2 cellular contexts compared by ENCODE assay signal in the genomic region with DNA sequence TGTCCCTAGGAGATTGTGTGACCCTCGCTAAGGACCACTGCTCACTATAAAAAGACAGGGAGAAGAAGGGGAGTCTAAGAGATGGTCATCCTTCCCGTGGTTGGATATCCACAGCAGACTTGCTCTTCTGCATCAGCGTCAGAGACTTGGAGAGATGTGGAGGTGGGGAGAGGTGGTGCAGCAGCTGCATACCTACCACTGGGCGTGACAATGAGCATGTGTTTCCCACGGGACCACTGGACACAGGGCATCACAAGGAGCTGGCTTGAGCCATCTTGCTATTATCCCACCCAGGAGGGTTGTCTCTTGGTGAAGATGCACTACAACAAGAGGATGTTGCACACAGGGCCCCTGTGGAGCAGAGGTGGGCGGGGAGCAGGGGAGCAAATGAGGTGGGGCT.
TF ChIP-seq lines count a peak whose summit lies in the region.

No MANE protein-coding gene starts in this region.

TF ChIP-seq in IMR-90, 13 proteins besides CTCF, POLR2A, EP300 and RAD21:
- TF ChIP-seq BHLHE40 (IDR thresholded peaks at IDR 0.05; ENCODE audit: low read depth, low read length) (no peak), RCOR1 (IDR thresholded peaks at IDR 0.05; ENCODE audit: insufficient replicate concordance, low read length) (no peak), MAZ (IDR thresholded peaks at IDR 0.05; ENCODE audit: borderline replicate concordance, low read depth, low read length) (no peak), FOS (IDR thresholded peaks at IDR 0.05; ENCODE audit: low read depth, low read length) (no peak), CEBPB (IDR thresholded peaks at IDR 0.05; ENCODE audit: low read depth, low read length) (no peak), RFX5 (IDR thresholded peaks at IDR 0.05; ENCODE audit: low read depth, low read length) (no peak), MAFK (IDR thresholded peaks at IDR 0.05; ENCODE audit: low read depth, low read length) (no peak), ELK1 (IDR thresholded peaks at IDR 0.05; ENCODE audit: borderline replicate concordance, low read depth, low read length) (no peak), NFE2L2 (IDR thresholded peaks at IDR 0.05; ENCODE audit: low read depth, low read length) (no peak), SMC3 (IDR thresholded peaks at IDR 0.05; ENCODE audit: low read depth, low read length) (no peak), CHD1 (IDR thresholded peaks at IDR 0.05; ENCODE audit: low read depth, low read length) (no peak), MXI1 (IDR thresholded peaks at IDR 0.05; ENCODE audit: borderline replicate concordance, low read depth, low read length) (no peak)
- TF ChIP-seq, protein P1, sequence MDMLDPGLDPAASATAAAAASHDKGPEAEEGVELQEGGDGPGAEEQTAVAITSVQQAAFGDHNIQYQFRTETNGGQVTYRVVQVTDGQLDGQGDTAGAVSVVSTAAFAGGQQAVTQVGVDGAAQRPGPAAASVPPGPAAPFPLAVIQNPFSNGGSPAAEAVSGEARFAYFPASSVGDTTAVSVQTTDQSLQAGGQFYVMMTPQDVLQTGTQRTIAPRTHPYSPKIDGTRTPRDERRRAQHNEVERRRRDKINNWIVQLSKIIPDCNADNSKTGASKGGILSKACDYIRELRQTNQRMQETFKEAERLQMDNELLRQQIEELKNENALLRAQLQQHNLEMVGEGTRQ (IDR thresholded peaks at IDR 0.05; ENCODE audit: low read depth, low read length), result no peak

TF ChIP-seq in WTC11, 78 proteins besides CTCF, POLR2A, EP300 and RAD21:
- TF ChIP-seq OVOL2 (CRISPR knock-in tag; IDR thresholded peaks at IDR 0.05; ENCODE audit: borderline replicate concordance) (no peak), HMGA2 (CRISPR knock-in tag; IDR thresholded peaks at IDR 0.05) (no peak), NR3C1 (CRISPR knock-in tag; conservative IDR thresholded peaks at IDR 0.05; ENCODE audit: low read depth) (no peak), CREM (CRISPR knock-in tag; IDR thresholded peaks at IDR 0.05) (no peak), JAZF1 (CRISPR knock-in tag; IDR thresholded peaks at IDR 0.05) (no peak), RELA (CRISPR knock-in tag; IDR thresholded peaks at IDR 0.05; ENCODE audit: borderline replicate concordance) (no peak), AR (CRISPR knock-in tag; IDR thresholded peaks at IDR 0.05) (no peak), JUN (CRISPR knock-in tag; IDR thresholded peaks at IDR 0.05) (no peak), ATF1 (CRISPR knock-in tag; IDR thresholded peaks at IDR 0.05) (no peak)
- TF ChIP-seq, protein P1 (CRISPR knock-in tag; IDR thresholded peaks at IDR 0.05), result no peak
